In genomic region chr14:86388216-86388615, GRCh38 we compare ENCODE assay signal across 22 cellular contexts.
"Had no signal": no experiment of that assay in that cellular context is flagged by ENCODE, and none has a peak within 500 bp of the region (broad histone marks: within the 10 kb centered on the region; RNA-seq: fewer than 3 reads in every experiment).

No MANE protein-coding gene starts in this region.

- H3K79me2 ChIP-seq: parathyroid adenoma had no signal

- H3K27me3 ChIP-seq: neural progenitor cell, ovary, stomach, thyroid gland, tibial nerve, upper lobe of left lung, vagina had no signal

- H3K9ac ChIP-seq: neural progenitor cell, parathyroid adenoma had no signal

- H3K4me1 ChIP-seq: neural progenitor cell, parathyroid adenoma, psoas muscle, stomach, thyroid gland, tibial nerve, upper lobe of left lung, vagina had no signal

- H3K9me3 ChIP-seq: psoas muscle, thoracic aorta, thyroid gland, vagina had no signal

- H3K36me3 ChIP-seq: neural progenitor cell, ovary, stomach, thoracic aorta, thyroid gland, tibial nerve, upper lobe of left lung, vagina had no signal

- DNase-seq: natural killer cell; occipital lobe; ovary; posterior cingulate gyrus; psoas muscle; right cardiac atrium; stimulated activated CD4-positive, alpha-beta T cell treated with anti-CD3 and anti-CD28 coated beads, Interleukin-15, amount 100 ng/mL, for 24 hours; stimulated activated CD4-positive, alpha-beta T cell treated with anti-CD3 and anti-CD28 coated beads, Interleukin-2, amount 100 ng/mL, for 24 hours; stimulated activated CD4-positive, alpha-beta T cell treated with anti-CD3 and anti-CD28 coated beads, Interleukin-2, amount 100 ng/mL, for 48 hours; stimulated activated CD4-positive, alpha-beta T cell treated with anti-CD3 and anti-CD28 coated beads, Interleukin-4, amount 100 ng/mL, for 24 hours; stimulated activated naive B cell treated with anti-CD40 and anti-IgM and Interleukin-4, amounts not matched to agents 10 μg/mL and 1 μg/mL and 100 μg/mL, for 72 hours; stimulated activated naive CD4-positive, alpha-beta T cell treated with Interleukin-2 at 50 U/mL for 16 hours; stomach; thyroid gland; trophoblast cell; upper lobe of left lung had no signal

- H2AFZ ChIP-seq: neural progenitor cell, parathyroid adenoma had no signal

- H3K4me3 ChIP-seq: neural progenitor cell, ovary, psoas muscle, skin epidermis, stomach, thoracic aorta, thyroid gland, tibial nerve, upper lobe of left lung, vagina had no signal

- H3K4me2 ChIP-seq: neural progenitor cell had no signal
